In the genomic region with DNA sequence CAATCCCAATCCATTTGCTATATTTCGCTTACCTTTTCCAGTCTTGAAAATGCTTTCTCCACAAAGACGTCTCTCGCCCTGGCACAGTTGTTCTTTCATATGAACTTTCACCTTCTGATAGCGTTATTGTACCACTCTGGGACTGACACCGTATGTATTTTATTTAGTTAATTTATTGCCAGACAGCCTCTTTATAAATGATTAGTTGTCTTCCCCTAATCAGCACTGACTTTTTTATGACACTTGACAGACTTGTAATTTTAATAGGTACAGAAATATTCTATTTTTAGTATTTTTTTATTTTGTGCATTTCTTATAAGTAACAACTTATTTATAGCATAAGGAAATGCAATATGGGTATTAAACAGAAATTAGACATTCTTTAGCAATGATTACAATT, we compare ENCODE assay signal across 28 cellular contexts. TPM values are rescaled to one million over a fixed set of nuclear protein-coding genes. Genes with fewer than 3 reads are reported as not detected.
A peak's percentile ranks its signal among the peaks of the same experiment; 100 is the strongest.
DNase-seq lines count a peak whose midpoint lies in the region; ATAC-seq, FAIRE-seq and TF ChIP-seq lines count a peak whose summit lies in the region.
"Had no signal": no experiment of that assay in that cellular context is flagged by ENCODE, and none has a peak within 500 bp of the region (broad histone marks: within the 10 kb centered on the region; RNA-seq: fewer than 3 reads in every experiment).

GIMD1 (minus strand) TSS at position 101 of the 400 bp plus-strand sequence. CDS start 1,343 bp downstream, outside the sequence.

- no peak within 1 kb of the TSS for H3K9ac ChIP-seq in IMR-90 (ENCODE audit: low read depth, low read length)
- H3K9ac ChIP-seq in adipocyte (ENCODE audit: low read length), result peak within 1 kb of the TSS; percentile 67
- no peak within 1 kb of the TSS for H3K9ac ChIP-seq in kidney (ENCODE audit: low read length in 2 of 2)
- H3K9ac ChIP-seq in skeletal muscle satellite cell (ENCODE audit: low read depth, low read length), result peak within 1 kb of the TSS; percentile 51
- H3K9ac ChIP-seq in mesendoderm (ENCODE audit: low read length), result no peak within 1 kb of the TSS
- H3K9ac ChIP-seq: BLaER1 treated with 17β-estradiol and CSF1 and Interleukin-3, amounts not matched to agents 10 nM and 100 nM had no signal

- ATAC-seq in IMR-90 (ENCODE audit: low read depth) (no peak), GM19395 (IDR thresholded peaks at IDR 0.05; ENCODE audit: unreplicated experiment) (no peak)
- ATAC-seq in activated CD8-positive, alpha-beta T cell treated with anti-CD3 and anti-CD28 coated beads, Interleukin-2, amount 10 ng/mL, durations not matched to agents 7 days and 5 days, result no peak
- ATAC-seq: activated T-helper 17 cell treated with anti-CD3 and anti-CD28 coated beads, Interleukin-2, amount 50 U/mL, for 72 hours; effector memory CD8-positive, alpha-beta T cell; Panc1 had no signal

- H3K36me3 ChIP-seq in IMR-90 (ENCODE audit: control insufficient read depth, insufficient read depth, low read length) (no peaks in the 10 kb centered on the region), adipocyte (ENCODE audit: control insufficient read depth, insufficient read depth, low read length, severe bottlenecking) (no peaks in the 10 kb centered on the region), kidney (ENCODE audit: control insufficient read depth in 1 of 2, insufficient read depth in 2 of 2, low read length in 2 of 2) (no peaks in the 10 kb centered on the region), skeletal muscle satellite cell (ENCODE audit: insufficient read depth, low read length) (no peaks in the 10 kb centered on the region), mesendoderm (ENCODE audit: control insufficient read depth, insufficient read depth, low read length) (no peaks in the 10 kb centered on the region)
- H3K36me3 ChIP-seq: BLaER1 treated with 17β-estradiol and CSF1 and Interleukin-3, amounts not matched to agents 10 nM and 100 nM; cardiac muscle cell; left ventricle myocardium inferior had no signal

- H3K23ac ChIP-seq in IMR-90 (ENCODE audit: low read depth, low read length) (no peak within 1 kb of the TSS), mesendoderm (ENCODE audit: low read length) (no peak within 1 kb of the TSS)

- peaks cover 19% of the 10 kb centered on the region for H3K27me3 Mint-ChIP-seq in activated CD8-positive, alpha-beta T cell treated with anti-CD3 and anti-CD28 coated beads, Interleukin-2, amount 10 ng/mL, durations not matched to agents 7 days and 5 days (ENCODE audit: low read depth)
- peaks cover 9% of the 10 kb centered on the region for H3K27me3 Mint-ChIP-seq in activated T-helper 2 cell treated with anti-CD3 and anti-CD28 coated beads, Interferon-gamma antibody, Interleukin-2, Interleukin-4, amounts not matched to agents 10 μg/mL and 5 μg/mL and 100 μg/mL, durations not matched to agents 14 hours and 24 hours and 36 hours (ENCODE audit: low read depth)

- H3K4ac ChIP-seq in IMR-90 (ENCODE audit: low read depth, low read length), result no peak within 1 kb of the TSS
- no peak within 1 kb of the TSS for H3K4ac ChIP-seq in mesendoderm (ENCODE audit: low read depth, low read length)

- no peak within 1 kb of the TSS for H2AFZ ChIP-seq in IMR-90 (replicated peaks; ENCODE audit: low read length, poor library complexity)
- H2AFZ ChIP-seq: GM23338 had no signal

- H2AK9ac ChIP-seq in IMR-90 (replicated peaks; ENCODE audit: low read depth, low read length, poor library complexity), result no peak within 1 kb of the TSS

- H3K56ac ChIP-seq in IMR-90 (ENCODE audit: extremely low read depth, insufficient read depth, low read length) (no peak within 1 kb of the TSS), mesendoderm (ENCODE audit: low read length) (no peak within 1 kb of the TSS)

- H4K91ac ChIP-seq in IMR-90 (ENCODE audit: insufficient read depth, low read depth, low read length), result no peak within 1 kb of the TSS

- H2BK5ac ChIP-seq in IMR-90 (ENCODE audit: low read depth, low read length, poor library complexity, severe bottlenecking) (no peak within 1 kb of the TSS), mesendoderm (ENCODE audit: low read length) (no peak within 1 kb of the TSS)

- no peak within 1 kb of the TSS for H3K14ac ChIP-seq in IMR-90 (replicated peaks; ENCODE audit: low read depth, low read length)

- H3K4me1 ChIP-seq in IMR-90 (ENCODE audit: control insufficient read depth, insufficient read depth, low read length) (peaks cover 8% of the 10 kb centered on the region), adipocyte (ENCODE audit: control insufficient read depth, insufficient read depth, low read length) (peaks cover 24% of the 10 kb centered on the region), kidney (ENCODE audit: control insufficient read depth in 1 of 2, insufficient read depth in 1 of 2, low read depth in 1 of 2, low read length in 2 of 2) (no peaks in the 10 kb centered on the region), skeletal muscle satellite cell (ENCODE audit: control insufficient read depth, insufficient read depth, low read length) (peaks cover 19% of the 10 kb centered on the region), mesendoderm (ENCODE audit: control insufficient read depth, low read depth, low read length) (no peaks in the 10 kb centered on the region)

- CTCF ChIA-PET in IMR-90 (lab: Yijun Ruan, JAX), result interaction anchor here (0.8 to 2.0 kb wide), 5 partner anchors 15 to 530 kb away, joined by 3 to 7 read pairs (median 3); no protein-coding TSS in a partner anchor
- CTCF ChIA-PET in activated CD8-positive, alpha-beta T cell treated with anti-CD3 and anti-CD28 coated beads, Interleukin-2, amount 10 ng/mL, durations not matched to agents 7 days and 5 days (lab: Charles Lee), result interaction anchor here (0.8 to 1.6 kb wide), 5 partner anchors 16 to 127 kb away, joined by 3 to 4 read pairs (median 3); no protein-coding TSS in a partner anchor

- POLR2A ChIA-PET in IMR-90 (lab: Charles Lee; ENCODE audit: unreplicated experiment), result interaction anchor here (0.5 kb wide), 1 partner anchor 64 kb away, joined by 4 read pairs; no protein-coding TSS in a partner anchor
- POLR2A ChIA-PET in activated CD8-positive, alpha-beta T cell treated with anti-CD3 and anti-CD28 coated beads, Interleukin-2, amount 10 ng/mL, durations not matched to agents 7 days and 5 days (lab: Charles Lee), result no interaction called here

- H2AK5ac ChIP-seq in IMR-90 (ENCODE audit: low read depth, low read length) (no peak within 1 kb of the TSS), mesendoderm (ENCODE audit: low read length) (no peak within 1 kb of the TSS)

- H3K36me3 Mint-ChIP-seq in activated CD8-positive, alpha-beta T cell treated with anti-CD3 and anti-CD28 coated beads, Interleukin-2, amount 10 ng/mL, durations not matched to agents 7 days and 5 days (ENCODE audit: low read depth), result no peaks in the 10 kb centered on the region
- H3K36me3 Mint-ChIP-seq in activated T-helper 2 cell treated with anti-CD3 and anti-CD28 coated beads, Interferon-gamma antibody, Interleukin-2, Interleukin-4, amounts not matched to agents 10 μg/mL and 5 μg/mL and 100 μg/mL, durations not matched to agents 14 hours and 24 hours and 36 hours (ENCODE audit: low read depth), result no peaks in the 10 kb centered on the region
- H3K36me3 Mint-ChIP-seq: activated naive CD4-positive, alpha-beta T cell treated with anti-CD3 and anti-CD28 coated beads, Interleukin-2, amount 50 U/mL, for 24 hours; naive thymus-derived CD8-positive, alpha-beta T cell had no signal

- H3K9me1 ChIP-seq in IMR-90 (ENCODE audit: insufficient read depth, low read length), result 0 out of 2 replicates have a peak, but pooled peaks cover 6% of the 10 kb centered on the region

- TF ChIP-seq POLR2A in IMR-90 (IDR thresholded peaks at IDR 0.05; ENCODE audit: low read depth, low read length), result no peak

- no peak for TF ChIP-seq RAD21 in IMR-90 (IDR thresholded peaks at IDR 0.05; ENCODE audit: low read length)

- H3K9me3 ChIP-seq in IMR-90 (ENCODE audit: control insufficient read depth, insufficient read depth, low read length), result no peaks in the 10 kb centered on the region
- no peaks in the 10 kb centered on the region for H3K9me3 ChIP-seq in adipocyte (ENCODE audit: control insufficient read depth, low read length)
- no peaks in the 10 kb centered on the region for H3K9me3 ChIP-seq in kidney (ENCODE audit: control insufficient read depth in 1 of 2, low read length in 2 of 2)
- no peaks in the 10 kb centered on the region for H3K9me3 ChIP-seq in skeletal muscle satellite cell (replicated peaks; ENCODE audit: low read length)
- H3K9me3 ChIP-seq: BLaER1 treated with 17β-estradiol and CSF1 and Interleukin-3, amounts not matched to agents 10 nM and 100 nM; left ventricle myocardium inferior had no signal

- H3K27ac ChIP-seq in IMR-90 (ENCODE audit: insufficient read depth, low read length), result no peak within 1 kb of the TSS
- H3K27ac ChIP-seq in kidney (ENCODE audit: low read depth in 2 of 2, low read length in 2 of 2), result no peak within 1 kb of the TSS
- no peak within 1 kb of the TSS for H3K27ac ChIP-seq in mesendoderm (ENCODE audit: low read depth, low read length)
- H3K27ac ChIP-seq: cardiac muscle cell, coronary artery, HL-60, left ventricle myocardium inferior, skin epidermis had no signal

- in situ Hi-C loops in IMR-90 (cut with MboI; ENCODE audit: low sequenced_read_pairs), result no loop called here

- intact Hi-C loops in IMR-90 (cut with micrococcal nuclease) (loop anchor here (1.0 to 5.0 kb wide), 5 partner anchors 102 to 814 kb away; no protein-coding TSS in a partner anchor), kidney (cut with DNase I) (no loop called here)
- intact Hi-C loops in activated T-helper 2 cell treated with anti-CD3 and anti-CD28 coated beads, Interferon-gamma antibody, Interleukin-2, Interleukin-4, amounts not matched to agents 10 μg/mL and 5 μg/mL and 100 μg/mL, durations not matched to agents 14 hours and 24 hours and 36 hours (cut with micrococcal nuclease), result loop anchor here (1.0 to 10.0 kb wide), 2 partner anchors 134 to 446 kb away; no protein-coding TSS in a partner anchor

- BruUV-seq in IMR-90 (replicated peaks; lab: Mats Ljungman, UMichigan), result no TSS peak

- WGBS in IMR-90 (ENCODE audit: extremely low coverage in 2 of 2, insufficient read length in 1 of 2), 2 experiments, result no CpG with 5 or more reads among the region's 5 CpGs
- WGBS in mesendoderm (ENCODE audit: extremely low coverage, insufficient coverage, low lambda C conversion rate), result no CpG with 5 or more reads among the region's 5 CpGs

- DNase-seq in IMR-90 (no peak), adipocyte (ENCODE audit: low read depth) (no peak), kidney (no peak), mesendoderm (no peak)
- no peak for DNase-seq in activated CD8-positive, alpha-beta T cell treated with anti-CD3 and anti-CD28 coated beads, Interleukin-2, amount 10 ng/mL, durations not matched to agents 7 days and 5 days
- DNase-seq in activated T-helper 2 cell treated with anti-CD3 and anti-CD28 coated beads, Interferon-gamma antibody, Interleukin-2, Interleukin-4, amounts not matched to agents 10 μg/mL and 5 μg/mL and 100 μg/mL, durations not matched to agents 14 hours and 24 hours and 36 hours (ENCODE audit: low spot score), result no peak
- DNase-seq: effector memory CD8-positive, alpha-beta T cell; left ventricle myocardium inferior; NK-92 treated with Interleukin-12 subunit alpha and Interleukin-12 subunit beta, amount 100 ng/mL, for 24 hours; Right ventricle myocardium superior; stimulated activated naive CD4-positive, alpha-beta T cell treated with Interleukin-2 at 50 U/mL for 16 hours had no signal

- H4K5ac ChIP-seq in IMR-90 (ENCODE audit: low read depth, low read length) (no peak within 1 kb of the TSS), mesendoderm (ENCODE audit: low read length) (no peak within 1 kb of the TSS)

- H3K4me2 ChIP-seq in IMR-90 (ENCODE audit: low read depth, low read length) (peak within 1 kb of the TSS; percentile 46; the same call in 1 of the 2 replicates), skeletal muscle satellite cell (ENCODE audit: low read length) (peak within 1 kb of the TSS; percentile 58), mesendoderm (ENCODE audit: low read length) (no peak within 1 kb of the TSS)
- H3K4me2 ChIP-seq: GM23338 had no signal

- H3K4me3 ChIP-seq in IMR-90 (ENCODE audit: insufficient read depth, low read depth, low read length), result no peak within 1 kb of the TSS
- H3K4me3 ChIP-seq in adipocyte (ENCODE audit: low read length), result peak within 1 kb of the TSS; percentile 68
- peak within 1 kb of the TSS in 1 of 2 donors; percentile 8 for H3K4me3 ChIP-seq in kidney (ENCODE audit: low read length in 2 of 2)
- H3K4me3 ChIP-seq in skeletal muscle satellite cell (ENCODE audit: low read length), result no peak within 1 kb of the TSS
- H3K4me3 ChIP-seq in mesendoderm (ENCODE audit: low read length), result no peak within 1 kb of the TSS
- H3K4me3 ChIP-seq: BLaER1 treated with 17β-estradiol and CSF1 and Interleukin-3, amounts not matched to agents 10 nM and 100 nM; cardiac muscle cell; coronary artery; GM23338; left ventricle myocardium inferior; skin epidermis had no signal

- H3K27ac Mint-ChIP-seq in activated CD8-positive, alpha-beta T cell treated with anti-CD3 and anti-CD28 coated beads, Interleukin-2, amount 10 ng/mL, durations not matched to agents 7 days and 5 days, result no peak within 1 kb of the TSS
- H3K27ac Mint-ChIP-seq in activated T-helper 2 cell treated with anti-CD3 and anti-CD28 coated beads, Interferon-gamma antibody, Interleukin-2, Interleukin-4, amounts not matched to agents 10 μg/mL and 5 μg/mL and 100 μg/mL, durations not matched to agents 14 hours and 24 hours and 36 hours, result no peak within 1 kb of the TSS
- H3K27ac Mint-ChIP-seq: activated naive CD4-positive, alpha-beta T cell treated with anti-CD3 and anti-CD28 coated beads, Interleukin-2, amount 50 U/mL, for 24 hours; activated T-helper 17 cell treated with anti-CD3 and anti-CD28 coated beads, Interleukin-2, amount 50 U/mL, for 72 hours; effector memory CD8-positive, alpha-beta T cell; naive thymus-derived CD8-positive, alpha-beta T cell had no signal

- H2BK120ac ChIP-seq in IMR-90 (ENCODE audit: low read depth, low read length) (no peak within 1 kb of the TSS), mesendoderm (ENCODE audit: low read depth, low read length) (no peak within 1 kb of the TSS)

- H4K8ac ChIP-seq in IMR-90 (ENCODE audit: low read depth in 2 of 2, low read length in 2 of 2), result no peak within 1 kb of the TSS
- H4K8ac ChIP-seq in mesendoderm (ENCODE audit: low read depth, low read length), result no peak within 1 kb of the TSS

- H3K79me2 ChIP-seq in mesendoderm (ENCODE audit: control insufficient read depth, insufficient read depth, low read length), result no peaks in the 10 kb centered on the region

- no peak within 1 kb of the TSS for H2BK20ac ChIP-seq in IMR-90 (ENCODE audit: low read depth, low read length)

- H3K79me1 ChIP-seq in IMR-90 (ENCODE audit: low read depth in 1 of 2, low read length in 2 of 2), result no peaks in the 10 kb centered on the region
- no peaks in the 10 kb centered on the region for H3K79me1 ChIP-seq in mesendoderm (ENCODE audit: low read length)

- H3K4me1 Mint-ChIP-seq in activated CD8-positive, alpha-beta T cell treated with anti-CD3 and anti-CD28 coated beads, Interleukin-2, amount 10 ng/mL, durations not matched to agents 7 days and 5 days (ENCODE audit: low read depth), result peaks cover 2% of the 10 kb centered on the region
- peaks cover 4% of the 10 kb centered on the region for H3K4me1 Mint-ChIP-seq in activated T-helper 2 cell treated with anti-CD3 and anti-CD28 coated beads, Interferon-gamma antibody, Interleukin-2, Interleukin-4, amounts not matched to agents 10 μg/mL and 5 μg/mL and 100 μg/mL, durations not matched to agents 14 hours and 24 hours and 36 hours (ENCODE audit: low read depth)
- H3K4me1 Mint-ChIP-seq: activated naive CD4-positive, alpha-beta T cell treated with anti-CD3 and anti-CD28 coated beads, Interleukin-2, amount 50 U/mL, for 24 hours; activated T-helper 17 cell treated with anti-CD3 and anti-CD28 coated beads, Interleukin-2, amount 50 U/mL, for 72 hours had no signal

- TF ChIP-seq CTCF in IMR-90 (conservative IDR thresholded peaks at IDR 0.05; ENCODE audit: low read depth, low read length) (no peak), kidney (IDR thresholded peaks at IDR 0.05; ENCODE audit: borderline replicate concordance, extremely low read depth, insufficient read depth) (no peak)

- H3K27me3 ChIP-seq in IMR-90 (ENCODE audit: control insufficient read depth, insufficient read depth, low read length), result no peaks in the 10 kb centered on the region; the same call in 1 of the 2 replicates
- H3K27me3 ChIP-seq in adipocyte (replicated peaks; ENCODE audit: control insufficient read depth, insufficient read depth, low read length), result no peaks in the 10 kb centered on the region
- H3K27me3 ChIP-seq in skeletal muscle satellite cell (ENCODE audit: control insufficient read depth, insufficient read depth, low read length), result no peaks in the 10 kb centered on the region
- no peaks in the 10 kb centered on the region for H3K27me3 ChIP-seq in mesendoderm (ENCODE audit: insufficient read depth, low read length, poor library complexity)
- H3K27me3 ChIP-seq: BLaER1 treated with 17β-estradiol and CSF1 and Interleukin-3, amounts not matched to agents 10 nM and 100 nM; cardiac muscle cell had no signal

- H3K4me3 Mint-ChIP-seq in activated CD8-positive, alpha-beta T cell treated with anti-CD3 and anti-CD28 coated beads, Interleukin-2, amount 10 ng/mL, durations not matched to agents 7 days and 5 days, result no peak within 1 kb of the TSS
- H3K4me3 Mint-ChIP-seq in activated T-helper 2 cell treated with anti-CD3 and anti-CD28 coated beads, Interferon-gamma antibody, Interleukin-2, Interleukin-4, amounts not matched to agents 10 μg/mL and 5 μg/mL and 100 μg/mL, durations not matched to agents 14 hours and 24 hours and 36 hours (ENCODE audit: low read depth), result no peak within 1 kb of the TSS
- H3K4me3 Mint-ChIP-seq: activated naive CD4-positive, alpha-beta T cell treated with anti-CD3 and anti-CD28 coated beads, Interleukin-2, amount 50 U/mL, for 24 hours; activated T-helper 17 cell treated with anti-CD3 and anti-CD28 coated beads, Interleukin-2, amount 50 U/mL, for 72 hours; effector memory CD8-positive, alpha-beta T cell; GM23338; naive thymus-derived CD8-positive, alpha-beta T cell had no signal

- H3K18ac ChIP-seq in IMR-90 (ENCODE audit: low read depth, low read length) (no peak within 1 kb of the TSS), mesendoderm (ENCODE audit: low read length) (no peak within 1 kb of the TSS)

- dilution Hi-C loops in IMR-90 (cut with HindIII; ENCODE audit: low sequenced_read_pairs, unreplicated experiment), result no loop called here

- FAIRE-seq in kidney (lab: Jason Lieb, UNC), result peak; percentile 6

- H3K9me3 Mint-ChIP-seq in activated CD8-positive, alpha-beta T cell treated with anti-CD3 and anti-CD28 coated beads, Interleukin-2, amount 10 ng/mL, durations not matched to agents 7 days and 5 days (ENCODE audit: insufficient read depth), result no peaks in the 10 kb centered on the region
- H3K9me3 Mint-ChIP-seq in activated T-helper 2 cell treated with anti-CD3 and anti-CD28 coated beads, Interferon-gamma antibody, Interleukin-2, Interleukin-4, amounts not matched to agents 10 μg/mL and 5 μg/mL and 100 μg/mL, durations not matched to agents 14 hours and 24 hours and 36 hours, result no peaks in the 10 kb centered on the region
- H3K9me3 Mint-ChIP-seq: activated naive CD4-positive, alpha-beta T cell treated with anti-CD3 and anti-CD28 coated beads, Interleukin-2, amount 50 U/mL, for 24 hours; activated T-helper 17 cell treated with anti-CD3 and anti-CD28 coated beads, Interleukin-2, amount 50 U/mL, for 72 hours; effector memory CD8-positive, alpha-beta T cell; GM23338; naive thymus-derived CD8-positive, alpha-beta T cell had no signal

- H4K20me1 ChIP-seq in IMR-90 (ENCODE audit: insufficient read depth, low read length), result peaks cover 3% of the 10 kb centered on the region; the same call in 1 of the 2 replicates
- H4K20me1 ChIP-seq: BLaER1 treated with 17β-estradiol and CSF1 and Interleukin-3, amounts not matched to agents 10 nM and 100 nM had no signal

- no peak within 1 kb of the TSS for H2BK15ac ChIP-seq in IMR-90 (ENCODE audit: low read depth, low read length)
- no peak within 1 kb of the TSS for H2BK15ac ChIP-seq in mesendoderm (replicated peaks; ENCODE audit: low read depth)

RNA-seq across cellular contexts. Expression of gene GIMD1, which starts in this region (rescaled TPM):
- not detected in 2 replicates for total RNA-seq in IMR-90 (2012; rRNA removed)
- 0.07 TPM in 1 of 2 replicates, not detected in the other for polyA plus RNA-seq in IMR-90 (2012; rRNA removed)
- polyA plus RNA-seq in IMR-90 (2012; cell fraction: cytosol; rRNA removed), result not detected in 2 replicates
- polyA plus RNA-seq in IMR-90 (2012; cell fraction: nucleus; rRNA removed; ENCODE audit: low replicate concordance), result not detected in 2 replicates
- total RNA-seq in kidney, result not detected
- not detected for polyA plus RNA-seq in kidney (ENCODE audit: insufficient read depth, low read depth, low replicate concordance)
- not detected in 2 replicates for total RNA-seq in skeletal muscle satellite cell (2012; rRNA removed)
- not detected for polyA plus RNA-seq in mesendoderm (2013, experiment 1 of 2)
- polyA plus RNA-seq in mesendoderm (2013, experiment 2 of 2), result not detected
- total RNA-seq in activated CD8-positive, alpha-beta T cell treated with anti-CD3 and anti-CD28 coated beads, Interleukin-2, amount 10 ng/mL, durations not matched to agents 7 days and 5 days, result not detected
- total RNA-seq in activated T-helper 2 cell treated with anti-CD3 and anti-CD28 coated beads, Interferon-gamma antibody, Interleukin-2, Interleukin-4, amounts not matched to agents 10 μg/mL and 5 μg/mL and 100 μg/mL, durations not matched to agents 14 hours and 24 hours and 36 hours, result not detected in 2 replicates
- total RNA-seq: activated T-helper 17 cell treated with anti-CD3 and anti-CD28 coated beads, Interleukin-2, amount 50 U/mL, for 72 hours; cardiac muscle cell; esophagus mucosa; GM23338; left ventricle myocardium inferior; naive thymus-derived CD8-positive, alpha-beta T cell; osteocyte; renal cortical epithelial cell; Right ventricle myocardium superior; temporal lobe; ureter had no signal
- polyA plus RNA-seq: cardiac muscle cell; GM23338; naive thymus-derived CD8-positive, alpha-beta T cell had no signal

Comparison
In these comparisons a context has a peak if more than half of its experiments do, and no peak if none do; other contexts are left out.
1. H3K9ac ChIP-seq: peak in adipocyte (single experiment) and skeletal muscle satellite cell (single experiment); none in IMR-90 (single experiment), kidney (0 of 2) and mesendoderm (single experiment).